In the genomic region with DNA sequence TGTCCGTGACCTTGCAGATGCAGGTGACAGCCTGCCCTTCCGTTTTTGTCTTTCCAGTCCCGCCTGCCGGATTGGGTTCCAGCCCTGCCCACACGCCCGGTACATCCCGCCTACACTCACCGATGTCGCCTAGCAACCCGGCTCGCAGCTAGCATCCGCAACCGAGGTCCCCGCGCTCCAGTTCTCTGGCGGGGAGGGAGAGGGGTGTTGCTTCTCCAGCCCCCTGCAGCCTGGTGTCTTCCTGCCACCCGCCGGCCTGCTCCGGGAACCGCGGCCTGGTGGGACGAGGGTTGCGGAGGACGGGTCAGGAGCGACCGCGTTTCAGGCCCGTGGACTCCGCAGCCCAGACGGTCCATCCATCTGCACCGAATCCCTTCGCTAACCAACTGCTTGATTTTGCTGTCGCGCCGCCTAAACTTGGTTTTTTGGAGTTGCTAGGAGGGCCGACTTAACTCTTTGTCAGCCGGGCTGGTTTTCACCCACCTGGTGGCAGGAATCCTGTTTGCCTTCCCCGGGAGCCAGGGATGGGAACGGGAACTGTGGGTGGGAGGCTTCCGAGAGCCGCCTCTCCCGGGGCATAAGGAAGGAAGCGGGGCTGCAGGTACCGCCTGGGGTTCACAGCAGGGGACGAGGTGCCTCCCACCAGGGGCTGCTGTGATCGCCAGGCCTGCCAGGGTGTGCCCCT, we compare ENCODE assay signal across 8 cellular contexts. TPM values are rescaled to one million over a fixed set of nuclear protein-coding genes. Genes with fewer than 3 reads are reported as not detected.
DNase-seq lines count a peak whose midpoint lies in the region; ATAC-seq and TF ChIP-seq lines count a peak whose summit lies in the region.

No MANE protein-coding gene starts in this region.

- H3K4me3 ChIP-seq in BLaER1, result peak overlapping the region; percentile 49
- peak overlapping the region in 5 of 7 experiments; percentile 2 to 27 (median 16) for H3K4me3 ChIP-seq in skin epidermis
- H3K4me3 ChIP-seq in A673 (ENCODE audit: low read depth, low read length, poor library complexity, severe bottlenecking), result no peak overlapping the region

- no peak overlapping the region for H3K9ac ChIP-seq in BLaER1

- ATAC-seq in left cardiac atrium, result peak; percentile 59 to 65
- ATAC-seq in HG03280 (IDR thresholded peaks at IDR 0.05; ENCODE audit: unreplicated experiment), result no peak
- no peak for ATAC-seq in HG02763 (IDR thresholded peaks at IDR 0.05; ENCODE audit: unreplicated experiment)

- no peak for TF ChIP-seq CTCF in A673 (conservative IDR thresholded peaks at IDR 0.05; ENCODE audit: low read depth, low read length)

- POLR2A ChIA-PET in A673 (lab: Charles Lee; ENCODE audit: low non-redundant PET), result no interaction called here

- H3K9me3 ChIP-seq in BLaER1 (peaks cover 8% of the 10 kb centered on the region), A673 (ENCODE audit: low read depth, low read length, poor library complexity, severe bottlenecking) (no peaks in the 10 kb centered on the region)

- peak overlapping the region; percentile 83 for H3K4me2 ChIP-seq in BLaER1

- BruUV-seq in A673 (replicated peaks; lab: Mats Ljungman, UMichigan), result no TSS peak

- intact Hi-C loops in left cardiac atrium (cut with DNase I) (no loop called here), A673 (cut with micrococcal nuclease; ENCODE audit: unreplicated experiment) (no loop called here)

- H3K36me3 ChIP-seq in BLaER1 (no peaks in the 10 kb centered on the region), A673 (ENCODE audit: insufficient read depth, low read length, poor library complexity, severe bottlenecking) (no peaks in the 10 kb centered on the region)

- no peaks in the 10 kb centered on the region for H4K20me1 ChIP-seq in BLaER1

- H3K4me1 ChIP-seq in BLaER1, result peaks cover 25% of the 10 kb centered on the region
- peaks cover 6% of the 10 kb centered on the region for H3K4me1 ChIP-seq in A673 (ENCODE audit: insufficient read depth, low read length, poor library complexity, severe bottlenecking)

- H3K27me3 ChIP-seq in BLaER1 (peaks cover 43% of the 10 kb centered on the region), A673 (replicated peaks; ENCODE audit: insufficient read depth, low read depth, low read length, poor library complexity) (peaks cover 18% of the 10 kb centered on the region)

- CTCF ChIA-PET in A673 (lab: Charles Lee), result no interaction called here

- no peak overlapping the region for H3K27ac ChIP-seq in BLaER1
- peak overlapping the region in 3 of 21 experiments; percentile 16 to 38 (median 19) for H3K27ac ChIP-seq in skin epidermis
- H3K27ac ChIP-seq in A673 (ENCODE audit: low read depth, low read length, poor library complexity, severe bottlenecking), result no peak overlapping the region

- DNase-seq in NCI-H2227 treated with DMSO at 0.1 percent for 48 hours (lab: John Stamatoyannopoulos, UW) (peak; percentile 41), left cardiac atrium (peak; percentile 53), A673 (ENCODE audit: low spot score) (no peak)
- peak; percentile 62 for DNase-seq in activated naive CD4-positive, alpha-beta T cell treated with Interleukin-2 at 50 U/mL for 16 hours

RNA-seq across cellular contexts. Expression of a gene that starts 15.4 kb away (rescaled TPM):
- total RNA-seq in left cardiac atrium (1 to 10 TPM in 1 of 2 donors, under 1 TPM in 1; 0.92 to 1.4 TPM), A673 (2021) (2.0 and 3.5 TPM in 2 replicates)

RNA-seq across cellular contexts. Expression of a gene that starts 29.5 kb away (rescaled TPM):
- total RNA-seq in left cardiac atrium (not detected), A673 (2021) (not detected in 2 replicates)

RNA-seq across cellular contexts. Expression of a gene that starts 39.1 kb away (rescaled TPM):
- total RNA-seq in left cardiac atrium, result 10 to 100 TPM; 63.6 to 68.9 TPM
- 47.2 and 51.3 TPM in 2 replicates for total RNA-seq in A673 (2021)

RNA-seq across cellular contexts. Expression of a gene that starts 40.1 kb away (rescaled TPM):
- 10 to 100 TPM; 12.6 to 12.7 TPM for total RNA-seq in left cardiac atrium
- 30.0 and 32.6 TPM in 2 replicates for total RNA-seq in A673 (2021)

Comparison
In these comparisons a context has a peak if more than half of its experiments do, and no peak if none do; other contexts are left out.
1. ATAC-seq: peak in left cardiac atrium (2 of 2); none in HG03280 (single experiment) and HG02763 (single experiment).